In genomic region chr6:97289332-97289731, GRCh38 we compare ENCODE assay signal across 2 cellular contexts.
TF ChIP-seq lines count a peak whose summit lies in the region.

No MANE protein-coding gene starts in this region.

TF ChIP-seq in HepG2, 621 proteins besides CTCF, POLR2A, EP300 and RAD21:
- TF ChIP-seq NFIC (IDR thresholded peaks at IDR 0.05; ENCODE audit: low read length) (no peak), HHEX (CRISPR knock-in tag; IDR thresholded peaks at IDR 0.05) (no peak), HNF4A (CRISPR knock-in tag; IDR thresholded peaks at IDR 0.05) (no peak), PRDM15 (CRISPR knock-in tag; IDR thresholded peaks at IDR 0.05) (no peak), ZNF33B (CRISPR knock-in tag; IDR thresholded peaks at IDR 0.05) (no peak), ARNTL (CRISPR knock-in tag; IDR thresholded peaks at IDR 0.05) (no peak), KDM1A (CRISPR knock-in tag; IDR thresholded peaks at IDR 0.05) (no peak), PRDM10 (CRISPR knock-in tag; IDR thresholded peaks at IDR 0.05; ENCODE audit: low read depth) (no peak), USF2 (IDR thresholded peaks at IDR 0.05; ENCODE audit: low read depth, low read length) (peak; percentile 66; the same call in 1 of the 2 replicates), USF2 (CRISPR knock-in tag; IDR thresholded peaks at IDR 0.05; ENCODE audit: borderline replicate concordance) (no peak), RAD51 (IDR thresholded peaks at IDR 0.05; ENCODE audit: borderline replicate concordance) (peak; percentile 73; the same call in 1 of the 2 replicates), MNT (IDR thresholded peaks at IDR 0.05) (peak; percentile 46; the same call in 1 of the 2 replicates), BATF2 (CRISPR knock-in tag; IDR thresholded peaks at IDR 0.05) (no peak)

TF ChIP-seq in K562, 482 proteins besides CTCF, POLR2A, EP300 and RAD21:
- TF ChIP-seq HBP1 (CRISPR knock-in tag; IDR thresholded peaks at IDR 0.05) = no peak
- TF ChIP-seq TFE3 (CRISPR knock-in tag; IDR thresholded peaks at IDR 0.05) = peak; percentile 89
- TF ChIP-seq RAD51 (IDR thresholded peaks at IDR 0.05; ENCODE audit: borderline replicate concordance, low read depth) = 0 out of 2 replicates have a peak, but pooled peaks have one; percentile 48
- TF ChIP-seq ESRRB (CRISPR knock-in tag; IDR thresholded peaks at IDR 0.05; ENCODE audit: borderline replicate concordance) = no peak
- no peak for TF ChIP-seq ZBTB43 (CRISPR knock-in tag; IDR thresholded peaks at IDR 0.05)
